Comparison of ENCODE assay signal across 1 cellular context in genomic region chr20:48275325-48275724, GRCh38.
TF ChIP-seq lines count a peak whose summit lies in the region.

No MANE protein-coding gene starts in this region.

TF ChIP-seq in WTC11, 78 proteins besides CTCF, POLR2A, EP300 and RAD21 (continued from another document):
- TF ChIP-seq ZBTB21 (CRISPR knock-in tag; IDR thresholded peaks at IDR 0.05; ENCODE audit: borderline replicate concordance) (no peak), OVOL2 (CRISPR knock-in tag; IDR thresholded peaks at IDR 0.05; ENCODE audit: borderline replicate concordance) (no peak), ZNF532 (CRISPR knock-in tag; IDR thresholded peaks at IDR 0.05; ENCODE audit: borderline replicate concordance) (no peak), SP1 (CRISPR knock-in tag; conservative IDR thresholded peaks at IDR 0.05) (no peak), ATF2 (CRISPR knock-in tag; IDR thresholded peaks at IDR 0.05; ENCODE audit: borderline replicate concordance, low read depth) (no peak), FOXP4 (CRISPR knock-in tag; IDR thresholded peaks at IDR 0.05) (no peak), ZNF425 (CRISPR knock-in tag; conservative IDR thresholded peaks at IDR 0.05) (no peak), TCF7 (CRISPR knock-in tag; IDR thresholded peaks at IDR 0.05; ENCODE audit: low read depth) (no peak), ATF6 (CRISPR knock-in tag; IDR thresholded peaks at IDR 0.05) (no peak), ZNF281 (CRISPR knock-in tag; IDR thresholded peaks at IDR 0.05) (no peak), USF2 (CRISPR knock-in tag; IDR thresholded peaks at IDR 0.05) (no peak), ZNF416 (CRISPR knock-in tag; IDR thresholded peaks at IDR 0.05) (no peak), ERG (CRISPR knock-in tag; IDR thresholded peaks at IDR 0.05) (no peak), NR1H2 (CRISPR knock-in tag; IDR thresholded peaks at IDR 0.05) (no peak), CREM (CRISPR knock-in tag; IDR thresholded peaks at IDR 0.05) (no peak)
TF ChIP-seq in WTC11: peak in this region for 0.
